In the genomic region with DNA sequence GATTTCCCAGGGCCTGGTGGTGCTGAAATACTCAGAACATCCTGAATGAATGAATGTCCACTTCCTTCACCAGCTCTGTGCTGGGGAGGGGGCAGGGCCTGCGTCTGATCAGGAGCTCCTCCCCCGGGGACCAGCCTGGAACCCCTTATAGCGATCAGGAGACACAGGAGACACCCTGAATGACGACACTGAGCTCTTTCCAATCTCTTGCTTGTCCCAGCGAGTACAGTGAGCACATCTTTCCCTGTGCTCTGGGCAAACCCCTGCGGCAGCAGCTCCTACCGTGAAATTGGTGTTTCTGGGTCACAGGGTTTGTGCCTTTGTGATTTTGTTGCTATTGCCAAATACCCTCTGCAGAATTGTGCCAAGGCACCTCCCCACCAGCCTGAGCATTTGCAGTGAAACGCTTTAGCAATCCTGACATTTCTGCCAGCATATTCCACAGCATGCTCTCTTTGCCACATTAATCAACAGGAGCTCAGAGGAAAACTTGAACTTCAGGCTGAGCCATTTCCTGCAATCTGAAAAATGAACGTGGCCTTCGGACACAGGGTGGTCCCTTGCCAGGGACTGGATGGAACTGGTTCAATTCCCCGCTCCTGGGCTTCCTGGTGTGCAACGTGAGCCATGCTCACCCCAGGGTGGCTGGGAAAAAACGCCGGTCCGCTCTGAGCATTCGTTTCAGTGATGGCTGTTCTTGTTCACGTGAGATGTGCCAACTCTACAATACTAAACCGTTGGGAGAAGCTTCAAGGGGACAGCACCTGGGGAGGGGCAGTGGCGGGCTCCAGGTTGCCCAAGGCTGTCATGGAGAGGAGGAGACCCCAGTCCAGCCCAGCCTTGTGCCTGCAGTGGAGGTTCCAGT, we compare ENCODE assay signal across 10 cellular contexts. TPM values are rescaled to one million over a fixed set of nuclear protein-coding genes. Genes with fewer than 3 reads are reported as not detected.
A peak's percentile ranks its signal among the peaks of the same experiment; 100 is the strongest.
DNase-seq lines count a peak whose midpoint lies in the region; ATAC-seq and TF ChIP-seq lines count a peak whose summit lies in the region.
"Had no signal": no experiment of that assay in that cellular context is flagged by ENCODE, and none has a peak within 500 bp of the region (broad histone marks: within the 10 kb centered on the region; RNA-seq: fewer than 3 reads in every experiment).

No MANE protein-coding gene starts in this region.

- H2AFZ ChIP-seq in osteoblast (ENCODE audit: low read length) = no peak overlapping the region

- no peaks in the 10 kb centered on the region for H3K79me2 ChIP-seq in osteoblast (ENCODE audit: insufficient read depth, low read length)

- ATAC-seq in GM18873 (IDR thresholded peaks at IDR 0.05; ENCODE audit: low FRiP score, unreplicated experiment) = no peak

- H3K27me3 ChIP-seq in osteoblast (ENCODE audit: insufficient read depth, low read length) = peaks cover 3% of the 10 kb centered on the region
- H3K27me3 ChIP-seq: cardiac muscle cell had no signal

- no peaks in the 10 kb centered on the region for H3K9me3 ChIP-seq in osteoblast (ENCODE audit: low read depth, low read length)

- no peaks in the 10 kb centered on the region for H3K36me3 ChIP-seq in osteoblast (ENCODE audit: insufficient read depth, low read length)
- H3K36me3 ChIP-seq: cardiac muscle cell had no signal

- no peak overlapping the region for H3K27ac ChIP-seq in osteoblast (ENCODE audit: low read depth, low read length)
- H3K27ac ChIP-seq: cardiac muscle cell had no signal

- H3K4me2 ChIP-seq in osteoblast (ENCODE audit: insufficient read depth, low read length) = no peak overlapping the region

- H3K4me3 ChIP-seq in osteoblast (ENCODE audit: insufficient read depth, low read length) = no peak overlapping the region
- H3K4me3 ChIP-seq: cardiac muscle cell had no signal

- DNase-seq in EL = peak; percentile 12
- DNase-seq in NCI-H345 treated with DMSO at 0.1 percent for 48 hours (lab: John Stamatoyannopoulos, UW; ENCODE audit: unreplicated experiment) = peak; percentile 93
- DNase-seq in epidermal melanocyte (ENCODE audit: insufficient read length, low spot score) = peak; percentile 98
- DNase-seq in osteoblast (ENCODE audit: insufficient read length, low spot score, missing footprints) = peak; percentile 90
- no peak for DNase-seq in activated CD4-positive, CD25-positive, alpha-beta regulatory T cell treated with anti-CD3 and anti-CD28 coated beads, Interleukin-2, amount 50 U/mL, for 72 hours
- DNase-seq in NCI-H2196 treated with DMSO at 0.1 percent for 48 hours (lab: John Stamatoyannopoulos, UW; ENCODE audit: unreplicated experiment) = no peak
- DNase-seq in GM20000 (ENCODE audit: low spot score) = no peak
- DNase-seq: DND-41 had no signal

- H3K4me1 ChIP-seq in osteoblast (ENCODE audit: insufficient read depth, low read length) = no peaks in the 10 kb centered on the region

- no peaks in the 10 kb centered on the region for H4K20me1 ChIP-seq in osteoblast (ENCODE audit: insufficient read depth, low read length)

- TF ChIP-seq CTCF in osteoblast (IDR thresholded peaks at IDR 0.05; ENCODE audit: extremely low read depth, low read depth, low read length) = no peak
- TF ChIP-seq CTCF in GM20000 (IDR thresholded peaks at IDR 0.05; ENCODE audit: extremely low read depth, missing control alignments) = no peak

RNA-seq across cellular contexts. Expression of a gene that starts 23.0 kb away (rescaled TPM):
- 14.1 and 15.2 TPM in 2 replicates for total RNA-seq in osteoblast

RNA-seq across cellular contexts. Expression of a gene that starts 31.4 kb away (rescaled TPM):
- total RNA-seq in osteoblast = 32.4 and 39.1 TPM in 2 replicates

RNA-seq across cellular contexts. Expression of a gene that starts 43.6 kb away (rescaled TPM):
- not detected in 2 replicates for total RNA-seq in osteoblast

Comparison
In these comparisons a context has a peak if more than half of its experiments do, and no peak if none do; other contexts are left out.
1. DNase-seq: peak in EL (single experiment), NCI-H345 treated with DMSO at 0.1 percent for 48 hours (single experiment), epidermal melanocyte (single experiment) and osteoblast (single experiment); none in activated CD4-positive, CD25-positive, alpha-beta regulatory T cell treated with anti-CD3 and anti-CD28 coated beads, Interleukin-2, amount 50 U/mL, for 72 hours (single experiment), NCI-H2196 treated with DMSO at 0.1 percent for 48 hours (single experiment) and GM20000 (single experiment).